ENCODE assay signal across 9 cellular contexts in genomic region chr5:115179068-115179958, GRCh38. TPM values are rescaled to one million over a fixed set of nuclear protein-coding genes. Genes with fewer than 3 reads are reported as not detected.
DNase-seq lines count a peak whose midpoint lies in the region; ATAC-seq and TF ChIP-seq lines count a peak whose summit lies in the region.
"Had no signal": no experiment of that assay in that cellular context is flagged by ENCODE, and none has a peak within 500 bp of the region (broad histone marks: within the 10 kb centered on the region; RNA-seq: fewer than 3 reads in every experiment).

No MANE protein-coding gene starts in this region.

- DNase-seq in NCI-H82 (lab: John Stamatoyannopoulos, UW) (peak; percentile 20), NCI-H82 treated with DMSO at 0.1 percent for 48 hours (lab: John Stamatoyannopoulos, UW; ENCODE audit: unreplicated experiment) (no peak), SW480 (ENCODE audit: low spot score) (peak; percentile 28), glutamatergic neuron (peak; percentile 49), progenitor cell of endocrine pancreas (ENCODE audit: low spot score, unreplicated experiment) (no peak), HUDEP-2 (lab: John Stamatoyannopoulos, UW; ENCODE audit: unreplicated experiment in 76 of 76) (no peak), GM19238 (ENCODE audit: insufficient read length, low spot score) (no peak)
- DNase-seq: DND-41 had no signal

- H3K27ac Mint-ChIP-seq in glutamatergic neuron (ENCODE audit: unreplicated experiment): peak overlapping the region; percentile 70
- no peak overlapping the region for H3K27ac Mint-ChIP-seq in progenitor cell of endocrine pancreas

- peaks cover 6% of the 10 kb centered on the region for H3K9me3 Mint-ChIP-seq in glutamatergic neuron (ENCODE audit: unreplicated experiment)
- H3K9me3 Mint-ChIP-seq in progenitor cell of endocrine pancreas (ENCODE audit: low read depth): no peaks in the 10 kb centered on the region

- H3K27me3 Mint-ChIP-seq in glutamatergic neuron (ENCODE audit: unreplicated experiment) (peaks cover 6% of the 10 kb centered on the region), progenitor cell of endocrine pancreas (peaks cover 80% of the 10 kb centered on the region)

- H3K36me3 Mint-ChIP-seq in glutamatergic neuron (ENCODE audit: unreplicated experiment): no peaks in the 10 kb centered on the region
- H3K36me3 Mint-ChIP-seq in progenitor cell of endocrine pancreas (ENCODE audit: insufficient read depth): no peaks in the 10 kb centered on the region

- TF ChIP-seq CTCF in glutamatergic neuron (IDR thresholded peaks at IDR 0.05; ENCODE audit: partially characterized antibody, unreplicated experiment) (no peak), progenitor cell of endocrine pancreas (IDR thresholded peaks at IDR 0.05; ENCODE audit: unreplicated experiment) (no peak)

- H3K4me1 Mint-ChIP-seq in glutamatergic neuron (ENCODE audit: low read depth, unreplicated experiment) (no peaks in the 10 kb centered on the region), progenitor cell of endocrine pancreas (ENCODE audit: low read depth) (peaks cover 3% of the 10 kb centered on the region)

- peak; percentile 42 for ATAC-seq in HG02642 (IDR thresholded peaks at IDR 0.05; ENCODE audit: poor library complexity, unreplicated experiment)

- H3K4me3 Mint-ChIP-seq in glutamatergic neuron (ENCODE audit: unreplicated experiment): peak overlapping the region; percentile 90
- H3K4me3 Mint-ChIP-seq in progenitor cell of endocrine pancreas (ENCODE audit: low read depth): peak overlapping the region; percentile 75

RNA-seq across cellular contexts. Expression of gene TRIM36, which starts 9.6 kb away (rescaled TPM):
- total RNA-seq in glutamatergic neuron (ENCODE audit: unreplicated experiment) (99.4 TPM), progenitor cell of endocrine pancreas (5.3 and 9.4 TPM in 2 replicates)

Comparison
In these comparisons a context has a peak if more than half of its experiments do, and no peak if none do; other contexts are left out.
1. DNase-seq: peak in NCI-H82 (single experiment), SW480 (single experiment) and glutamatergic neuron (single experiment); none in NCI-H82 treated with DMSO at 0.1 percent for 48 hours (single experiment), progenitor cell of endocrine pancreas (single experiment), HUDEP-2 (0 of 76) and GM19238 (single experiment).